ENCODE assay signal across 26 cellular contexts in the genomic region with DNA sequence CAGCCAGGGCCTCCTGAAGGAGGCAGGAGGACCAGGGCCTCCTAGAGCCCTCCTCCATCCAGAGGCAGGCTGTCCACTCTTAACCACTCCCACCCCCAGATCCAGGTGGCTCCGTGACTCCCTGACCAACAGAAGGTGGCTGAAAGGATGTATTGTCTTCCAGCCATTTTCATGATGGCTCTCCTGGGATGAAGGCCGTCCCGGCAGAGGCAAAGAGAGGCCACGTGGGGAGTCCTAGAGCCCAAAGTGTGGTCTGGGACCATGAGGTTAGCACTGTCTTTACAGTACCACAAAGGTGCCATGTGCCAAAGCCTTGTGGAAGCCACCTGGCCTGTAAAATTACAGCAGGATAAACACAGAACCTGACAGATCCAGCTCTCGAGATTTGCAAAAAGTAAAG. TPM values are rescaled to one million over a fixed set of nuclear protein-coding genes. Genes with fewer than 3 reads are reported as not detected.
"Had no signal": no experiment of that assay in that cellular context is flagged by ENCODE, and none has a peak within 500 bp of the region (broad histone marks: within the 10 kb centered on the region; RNA-seq: fewer than 3 reads in every experiment).

No MANE protein-coding gene starts in this region.

- DNase-seq: cortex of kidney; dorsolateral prefrontal cortex; effector CD8-positive, alpha-beta T cell; foreskin melanocyte; heart right ventricle; hypothalamus; islet precursor cell; mammary epithelial cell; mucosa of descending colon; natural killer cell; nucleus accumbens; ovary; small intestine; stimulated activated CD4-positive, alpha-beta T cell treated with anti-CD3 and anti-CD28 coated beads, Interleukin-12 subunit alpha, Interleukin-12 subunit beta, amount 100 ng/mL, for 4 hours; stimulated activated naive CD8-positive, alpha-beta T cell treated with anti-CD3 and anti-CD28 coated beads, Interleukin-15, Interleukin-2, amounts not matched to agents 100 U/mL and 50 U/mL, for 24 hours; thyroid gland; uterus had no signal

- FAIRE-seq: small intestine had no signal

- H3K4me3 ChIP-seq: heart right ventricle, mucosa of descending colon, ovary, suprapubic skin, thyroid gland, upper lobe of left lung, uterus had no signal

- H3K36me3 ChIP-seq: ovary, suprapubic skin, thyroid gland, uterus had no signal

- H3K9me3 ChIP-seq: heart right ventricle, mucosa of descending colon, ovary, suprapubic skin, thyroid gland, upper lobe of left lung, uterus had no signal

- ATAC-seq: heart right ventricle; left lobe of liver; mucosa of descending colon; natural killer cell; right cardiac atrium; stimulated activated naive CD8-positive, alpha-beta T cell treated with anti-CD3 and anti-CD28 coated beads, Interleukin-15, Interleukin-2, amounts not matched to agents 100 U/mL and 50 U/mL, for 24 hours had no signal

- H3K27me3 ChIP-seq: dorsolateral prefrontal cortex, heart right ventricle, ovary, suprapubic skin, thyroid gland, upper lobe of left lung, uterus had no signal

- H3K4me1 Mint-ChIP-seq: neural crest cell had no signal

- H3K36me3 Mint-ChIP-seq: natural killer cell had no signal

- H3K9me3 Mint-ChIP-seq: natural killer cell, neural crest cell had no signal

- H3K27ac ChIP-seq: ovary, suprapubic skin, thyroid gland, upper lobe of left lung, uterus had no signal

- H3K4me3 Mint-ChIP-seq: natural killer cell, neural crest cell had no signal

RNA-seq across cellular contexts. Expression of a gene that starts 55.3 kb away (rescaled TPM):
- total RNA-seq: dorsolateral prefrontal cortex, glomerular endothelial cell, heart right ventricle, left lobe of liver, mammary epithelial cell, mucosa of descending colon, myocyte, natural killer cell, neural crest cell, ovary, posterior vena cava, right cardiac atrium, thyroid gland, upper lobe of left lung, uterus had no signal
- polyA plus RNA-seq: esophagus, heart right ventricle, mammary epithelial cell, ovary, right cardiac atrium, small intestine had no signal
